In genomic region chr11:121560251-121560650, GRCh38 we compare ENCODE assay signal across 1 cellular context.
A peak's percentile ranks its signal among the peaks of the same experiment; 100 is the strongest.
TF ChIP-seq lines count a peak whose summit lies in the region.

No MANE protein-coding gene starts in this region.

TF ChIP-seq in HepG2, 621 proteins besides CTCF, POLR2A, EP300 and RAD21 (continued from another document):
- TF ChIP-seq MZF1 (CRISPR knock-in tag; IDR thresholded peaks at IDR 0.05; ENCODE audit: borderline replicate concordance) = no peak
- no peak for TF ChIP-seq ZNF496 (CRISPR knock-in tag; IDR thresholded peaks at IDR 0.05; ENCODE audit: insufficient replicate concordance)
- TF ChIP-seq TCF7 (IDR thresholded peaks at IDR 0.05; ENCODE audit: low read depth) = peak; percentile 40; the same call in 1 of the 2 replicates
- no peak for TF ChIP-seq SOX6 (IDR thresholded peaks at IDR 0.05)
- peak; percentile 15; the same call in 1 of the 2 replicates for TF ChIP-seq SOX6 (CRISPR knock-in tag; IDR thresholded peaks at IDR 0.05)
- TF ChIP-seq, protein P1, sequence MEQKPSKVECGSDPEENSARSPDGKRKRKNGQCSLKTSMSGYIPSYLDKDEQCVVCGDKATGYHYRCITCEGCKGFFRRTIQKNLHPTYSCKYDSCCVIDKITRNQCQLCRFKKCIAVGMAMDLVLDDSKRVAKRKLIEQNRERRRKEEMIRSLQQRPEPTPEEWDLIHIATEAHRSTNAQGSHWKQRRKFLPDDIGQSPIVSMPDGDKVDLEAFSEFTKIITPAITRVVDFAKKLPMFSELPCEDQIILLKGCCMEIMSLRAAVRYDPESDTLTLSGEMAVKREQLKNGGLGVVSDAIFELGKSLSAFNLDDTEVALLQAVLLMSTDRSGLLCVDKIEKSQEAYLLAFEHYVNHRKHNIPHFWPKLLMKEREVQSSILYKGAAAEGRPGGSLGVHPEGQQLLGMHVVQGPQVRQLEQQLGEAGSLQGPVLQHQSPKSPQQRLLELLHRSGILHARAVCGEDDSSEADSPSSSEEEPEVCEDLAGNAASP (CRISPR knock-in tag; IDR thresholded peaks at IDR 0.05; ENCODE audit: borderline replicate concordance) = no peak
- TF ChIP-seq ATAD3A (CRISPR knock-in tag; IDR thresholded peaks at IDR 0.05) = no peak
- TF ChIP-seq SP2 (CRISPR knock-in tag; IDR thresholded peaks at IDR 0.05) = no peak
- TF ChIP-seq PCBP2 (optimal IDR thresholded peaks at IDR 0.05; ENCODE audit: low read depth, low read length, poor library complexity, severe bottlenecking) = no peak
- no peak for TF ChIP-seq PPARG (CRISPR knock-in tag; conservative IDR thresholded peaks at IDR 0.05)
- no peak for TF ChIP-seq TRIM24 (CRISPR knock-in tag; IDR thresholded peaks at IDR 0.05)
- TF ChIP-seq GFI1 (CRISPR knock-in tag; IDR thresholded peaks at IDR 0.05; ENCODE audit: borderline replicate concordance) = 0 out of 2 replicates have a peak, but pooled peaks have one; percentile 28
